In genomic region chrX:118350221-118350620, GRCh38 we compare ENCODE assay signal across 11 cellular contexts. TPM values are rescaled to one million over a fixed set of nuclear protein-coding genes. Genes with fewer than 3 reads are reported as not detected.
A peak's percentile ranks its signal among the peaks of the same experiment; 100 is the strongest.
DNase-seq lines count a peak whose midpoint lies in the region; ATAC-seq and TF ChIP-seq lines count a peak whose summit lies in the region.
"Had no signal": no experiment of that assay in that cellular context is flagged by ENCODE, and none has a peak within 500 bp of the region (broad histone marks: within the 10 kb centered on the region; RNA-seq: fewer than 3 reads in every experiment).

No MANE protein-coding gene starts in this region.

- POLR2A ChIA-PET in PC-3 (lab: Charles Lee; ENCODE audit: unreplicated experiment) = no interaction called here

- H3K9ac ChIP-seq in PC-3 (ENCODE audit: low read length) = no peak overlapping the region
- no peak overlapping the region for H3K9ac ChIP-seq in smooth muscle cell (ENCODE audit: low read depth)

- no peaks in the 10 kb centered on the region for H3K27me3 ChIP-seq in PC-3 (ENCODE audit: low read length)
- no peaks in the 10 kb centered on the region for H3K27me3 ChIP-seq in smooth muscle cell (ENCODE audit: low read depth)

- H2AFZ ChIP-seq in PC-3 (ENCODE audit: low read length) (no peak overlapping the region), smooth muscle cell (ENCODE audit: low read depth) (no peak overlapping the region)

- peaks cover 28% of the 10 kb centered on the region for H4K20me1 ChIP-seq in PC-3 (ENCODE audit: low read length)
- H4K20me1 ChIP-seq in smooth muscle cell (ENCODE audit: low read depth) = peaks cover 79% of the 10 kb centered on the region

- no peak overlapping the region for H3K27ac ChIP-seq in PC-3 (ENCODE audit: low read length)
- no peak overlapping the region for H3K27ac ChIP-seq in smooth muscle cell (ENCODE audit: low read depth)
- H3K27ac ChIP-seq: left ventricle myocardium inferior had no signal

- H3K4me3 Mint-ChIP-seq in activated CD4-positive, alpha-beta T cell treated with anti-CD3 and anti-CD28 coated beads, Interleukin-2, amount 10 ng/mL, durations not matched to agents 24 days and 14 days = peak overlapping the region; percentile 37

- H3K4me3 ChIP-seq in PC-3 (ENCODE audit: low read length) (no peak overlapping the region), smooth muscle cell (no peak overlapping the region)
- H3K4me3 ChIP-seq: left ventricle myocardium inferior had no signal

- peaks cover 2% of the 10 kb centered on the region for H3K36me3 Mint-ChIP-seq in activated CD4-positive, alpha-beta T cell treated with anti-CD3 and anti-CD28 coated beads, Interleukin-2, amount 10 ng/mL, durations not matched to agents 24 days and 14 days (ENCODE audit: low read depth)

- intact Hi-C loops in activated CD4-positive, alpha-beta T cell treated with anti-CD3 and anti-CD28 coated beads, Interleukin-2, amount 10 ng/mL, durations not matched to agents 24 days and 14 days (cut with micrococcal nuclease) = no loop called here
- intact Hi-C loops in PC-3 (cut with micrococcal nuclease) = no loop called here

- 42% methylated on average over 6 of the region's 6 CpGs for WGBS in smooth muscle cell (ENCODE audit: low lambda C conversion rate)

- DNase-seq in activated CD4-positive, alpha-beta T cell treated with anti-CD3 and anti-CD28 coated beads, Interleukin-2, amount 10 ng/mL, durations not matched to agents 24 days and 14 days = no peak
- no peak for DNase-seq in activated CD4-positive, alpha-beta T cell treated with anti-CD3 and anti-CD28 coated beads for 48 hours
- DNase-seq in PC-3 = no peak
- DNase-seq in dedifferentiated amniotic fluid mesenchymal stem cell (ENCODE audit: extremely low spot score) = peak; percentile 26
- no peak for DNase-seq in smooth muscle cell (lab: John Stamatoyannopoulos, UW; ENCODE audit: unreplicated experiment)
- no peak for DNase-seq in cortex of kidney (lab: John Stamatoyannopoulos, UW)
- DNase-seq in GM10266 (ENCODE audit: extremely low spot score) = no peak
- DNase-seq: ACHN; effector CD8-positive, alpha-beta T cell; left ventricle myocardium inferior had no signal

- no TSS peak for BruUV-seq in PC-3 (replicated peaks; lab: Mats Ljungman, UMichigan)

- no peak for ATAC-seq in PC-3
- no peak for ATAC-seq in GM21576 (IDR thresholded peaks at IDR 0.05; ENCODE audit: unreplicated experiment)

- H3K79me2 ChIP-seq in PC-3 (ENCODE audit: low read length) = peaks cover 88% of the 10 kb centered on the region
- peaks cover 73% of the 10 kb centered on the region for H3K79me2 ChIP-seq in smooth muscle cell (ENCODE audit: low read depth)

- H3K9me3 Mint-ChIP-seq in activated CD4-positive, alpha-beta T cell treated with anti-CD3 and anti-CD28 coated beads, Interleukin-2, amount 10 ng/mL, durations not matched to agents 24 days and 14 days = no peaks in the 10 kb centered on the region

- H3K4me2 ChIP-seq in PC-3 (ENCODE audit: low read length) (peak overlapping the region; percentile 39), smooth muscle cell (peak overlapping the region; percentile 55)

- H3K36me3 ChIP-seq in PC-3 (ENCODE audit: low read depth, low read length) (no peaks in the 10 kb centered on the region), smooth muscle cell (ENCODE audit: low read depth) (no peaks in the 10 kb centered on the region)
- H3K36me3 ChIP-seq: left ventricle myocardium inferior had no signal

- H3K4me1 ChIP-seq in PC-3 (ENCODE audit: insufficient read depth, low read length) = peaks cover 20% of the 10 kb centered on the region
- H3K4me1 ChIP-seq in smooth muscle cell (ENCODE audit: low read depth) = peaks cover 17% of the 10 kb centered on the region

- H3K4me1 Mint-ChIP-seq in activated CD4-positive, alpha-beta T cell treated with anti-CD3 and anti-CD28 coated beads, Interleukin-2, amount 10 ng/mL, durations not matched to agents 24 days and 14 days = peaks cover 43% of the 10 kb centered on the region

- no peaks in the 10 kb centered on the region for H3K9me3 ChIP-seq in PC-3 (ENCODE audit: low read length)
- no peaks in the 10 kb centered on the region for H3K9me3 ChIP-seq in smooth muscle cell (replicated peaks; ENCODE audit: low read depth)
- H3K9me3 ChIP-seq: left ventricle myocardium inferior had no signal

- H3F3A ChIP-seq in PC-3 (ENCODE audit: low read length, unreplicated experiment) = no peaks in the 10 kb centered on the region
- H3F3A ChIP-seq in smooth muscle cell (ENCODE audit: low read depth) = no peaks in the 10 kb centered on the region

- TF ChIP-seq CTCF in PC-3 (conservative IDR thresholded peaks at IDR 0.05; ENCODE audit: low read depth, low read length) (no peak), smooth muscle cell (IDR thresholded peaks at IDR 0.05; ENCODE audit: borderline replicate concordance, insufficient read depth, poor library complexity, severe bottlenecking) (no peak), GM10266 (IDR thresholded peaks at IDR 0.05; ENCODE audit: control insufficient read depth, insufficient read depth, low read depth, missing control alignments) (no peak)

- H3K27me3 Mint-ChIP-seq in activated CD4-positive, alpha-beta T cell treated with anti-CD3 and anti-CD28 coated beads, Interleukin-2, amount 10 ng/mL, durations not matched to agents 24 days and 14 days = no peaks in the 10 kb centered on the region

- H3K9me2 ChIP-seq in PC-3 (replicated peaks; ENCODE audit: low read length) = no peaks in the 10 kb centered on the region

- H3K27ac Mint-ChIP-seq in activated CD4-positive, alpha-beta T cell treated with anti-CD3 and anti-CD28 coated beads, Interleukin-2, amount 10 ng/mL, durations not matched to agents 24 days and 14 days = peak overlapping the region; percentile 20

- CTCF ChIA-PET in PC-3 (lab: Charles Lee) = interaction anchor here (0.7 kb wide), 1 partner anchor 13 kb away, joined by 5 read pairs; no protein-coding TSS in a partner anchor

RNA-seq across cellular contexts. Expression of gene WDR44, which starts 4.3 kb away (rescaled TPM):
- total RNA-seq in activated CD4-positive, alpha-beta T cell treated with anti-CD3 and anti-CD28 coated beads, Interleukin-2, amount 10 ng/mL, durations not matched to agents 24 days and 14 days = 10.3 and 11.0 TPM in 2 replicates
- 10.5 and 16.2 TPM in 2 replicates for total RNA-seq in PC-3 (2014; rRNA removed)
- total RNA-seq in smooth muscle cell = 18.4 and 20.0 TPM in 2 replicates
- polyA plus RNA-seq in smooth muscle cell = 7.4 and 10.0 TPM in 2 replicates
